8 cellular contexts compared by ENCODE assay signal in genomic region chr1:211382714-211383480, GRCh38. TPM values are rescaled to one million over a fixed set of nuclear protein-coding genes. Genes with fewer than 3 reads are reported as not detected.
DNase-seq lines count a peak whose midpoint lies in the region; ATAC-seq and TF ChIP-seq lines count a peak whose summit lies in the region.

No MANE protein-coding gene starts in this region.

- H3K36me3 Mint-ChIP-seq in nephron (ENCODE audit: low read depth): no peaks in the 10 kb centered on the region

- no peaks in the 10 kb centered on the region for H3K27me3 Mint-ChIP-seq in nephron (ENCODE audit: low read depth)

- peak overlapping the region; percentile 92 to 98 (median 92) for H3K4me3 Mint-ChIP-seq in nephron

- H3K4me3 ChIP-seq in Karpas-422 (ENCODE audit: low read length): peak overlapping the region; percentile 87

- H3K27ac ChIP-seq in Karpas-422 (ENCODE audit: low read length): peak overlapping the region; percentile 77

- H3K4me1 ChIP-seq in Karpas-422 (ENCODE audit: low read length): peaks cover 17% of the 10 kb centered on the region

- H2AFZ ChIP-seq in Karpas-422 (ENCODE audit: low read length): peak overlapping the region; percentile 81; the same call in 1 of the 2 replicates

- no peaks in the 10 kb centered on the region for H4K20me1 ChIP-seq in Karpas-422 (ENCODE audit: insufficient read depth, low read depth, low read length)

- H3K36me3 ChIP-seq in Karpas-422 (ENCODE audit: insufficient read depth, low read length): no peaks in the 10 kb centered on the region

- H3K4me2 ChIP-seq in Karpas-422 (ENCODE audit: low read depth, low read length, poor library complexity, severe bottlenecking): peak overlapping the region; percentile 90

- peaks cover 14% of the 10 kb centered on the region for H3K79me2 ChIP-seq in Karpas-422 (ENCODE audit: low read length)

- H3K27ac Mint-ChIP-seq in nephron: peak overlapping the region; percentile 97 to 100 (median 100)

- no peaks in the 10 kb centered on the region for H3K9me3 ChIP-seq in Karpas-422 (ENCODE audit: low read length)

- TF ChIP-seq CTCF in nephron (IDR thresholded peaks at IDR 0.05; ENCODE audit: unreplicated experiment in 3 of 3): no peak

- H3K9me2 ChIP-seq in Karpas-422 (replicated peaks; ENCODE audit: insufficient read depth, low read length): no peaks in the 10 kb centered on the region

- H3K9me3 Mint-ChIP-seq in nephron: no peaks in the 10 kb centered on the region

- peak; percentile 97 for ATAC-seq in GM21825 (IDR thresholded peaks at IDR 0.05; ENCODE audit: unreplicated experiment)

- DNase-seq in EH (ENCODE audit: low read depth): peak; percentile 92
- peak; percentile 97 for DNase-seq in Karpas-422
- DNase-seq in activated effector memory CD4-positive, alpha-beta T cell treated with anti-CD3 and anti-CD28 coated beads, Interleukin-2, amount 50 U/mL, for 16 hours: peak; percentile 93
- DNase-seq in fibroblast of the conjunctiva (ENCODE audit: low read depth): peak; percentile 87
- DNase-seq in stimulated activated naive CD4-positive, alpha-beta T cell treated with Interleukin-2 at 50 U/mL for 16 hours (lab: John Stamatoyannopoulos, UW): peak; percentile 76

- peak; percentile 93 for TF ChIP-seq POLR2A in Raji (IDR thresholded peaks at IDR 0.05; ENCODE audit: insufficient read depth, low read depth, low read length)

- H3K9ac ChIP-seq in Karpas-422 (ENCODE audit: low read length): peak overlapping the region; percentile 94

- H3K27me3 ChIP-seq in Karpas-422 (ENCODE audit: low read length): no peaks in the 10 kb centered on the region

- peaks cover 34% of the 10 kb centered on the region for H3K4me1 Mint-ChIP-seq in nephron

RNA-seq across cellular contexts. Expression of gene TRAF5, which starts 56.3 kb away (rescaled TPM):
- total RNA-seq in Karpas-422 (2014; rRNA removed; shearing (Covaris generic); ENCODE audit: low replicate concordance): 19.7 and 39.7 TPM in 2 replicates

Comparison
In these comparisons a context has a peak if more than half of its experiments do, and no peak if none do; other contexts are left out.
1. Peak in every context shown above with its lines: DNase-seq, ATAC-seq, H3K4me3 ChIP-seq and H3K27ac ChIP-seq.